ENCODE assay signal across 12 cellular contexts in the genomic region with DNA sequence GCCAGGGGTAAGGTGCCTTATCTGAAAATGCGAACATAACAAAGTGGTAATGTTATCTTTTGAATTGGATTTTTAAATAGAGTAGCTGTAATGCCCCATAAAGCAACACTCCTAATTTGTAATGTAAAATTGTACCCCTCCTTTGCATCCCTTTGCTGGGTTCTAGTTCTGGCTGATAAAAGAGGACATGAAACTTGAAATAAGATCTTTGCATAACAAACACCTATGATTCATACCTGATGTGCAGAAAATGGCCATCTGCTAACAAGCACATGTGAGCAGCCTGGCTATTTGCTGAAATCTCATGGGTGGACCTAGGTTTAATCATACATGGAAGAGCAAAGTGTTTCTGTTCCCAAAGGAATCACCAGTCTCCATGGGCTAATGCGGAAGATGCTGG.
DNase-seq lines count a peak whose midpoint lies in the region; ATAC-seq and TF ChIP-seq lines count a peak whose summit lies in the region.
"Had no signal": no experiment of that assay in that cellular context is flagged by ENCODE, and none has a peak within 500 bp of the region (broad histone marks: within the 10 kb centered on the region; RNA-seq: fewer than 3 reads in every experiment).

No MANE protein-coding gene starts in this region.

- peaks cover 6% of the 10 kb centered on the region for H3K9me3 Mint-ChIP-seq in glutamatergic neuron (ENCODE audit: unreplicated experiment)
- H3K9me3 Mint-ChIP-seq: activated T-cell treated with anti-CD3 and anti-CD28 coated beads, Interleukin-2, amount 50 U/mL, for 4 hours had no signal

- peaks cover 6% of the 10 kb centered on the region for H3K36me3 Mint-ChIP-seq in glutamatergic neuron (ENCODE audit: unreplicated experiment)

- peaks cover 30% of the 10 kb centered on the region for H3K4me1 Mint-ChIP-seq in glutamatergic neuron (ENCODE audit: low read depth, unreplicated experiment)

- peak overlapping the region; percentile 92 for H3K27ac Mint-ChIP-seq in glutamatergic neuron (ENCODE audit: unreplicated experiment)

- H3K27me3 Mint-ChIP-seq in glutamatergic neuron (ENCODE audit: unreplicated experiment) = peaks cover 4% of the 10 kb centered on the region

- peak; percentile 73 for ATAC-seq in GM18909 (IDR thresholded peaks at IDR 0.05; ENCODE audit: poor library complexity, unreplicated experiment)
- peak; percentile 58 for ATAC-seq in GM21786 (IDR thresholded peaks at IDR 0.05; ENCODE audit: unreplicated experiment)
- ATAC-seq in HG03342 (IDR thresholded peaks at IDR 0.05; ENCODE audit: unreplicated experiment) = peak; percentile 80
- ATAC-seq in left cardiac atrium = no peak
- ATAC-seq: activated T-cell treated with anti-CD3 and anti-CD28 coated beads, Interleukin-2, amount 50 U/mL, for 4 hours had no signal

- DNase-seq in glutamatergic neuron (peak; percentile 26), left cardiac atrium (no peak)
- no peak for DNase-seq in effector CD8-positive, alpha-beta T cell (lab: John Stamatoyannopoulos, UW)
- no peak for DNase-seq in activated CD8-positive, alpha-beta memory T cell treated with anti-CD3 and anti-CD28 coated beads for 24 hours
- DNase-seq in stimulated activated CD4-positive, alpha-beta T cell treated with anti-CD3 and anti-CD28 coated beads, Interleukin-15, amount 100 ng/mL, for 24 hours = no peak
- DNase-seq: activated T-cell treated with anti-CD3 and anti-CD28 coated beads, Interleukin-2, amount 50 U/mL, for 4 hours; COR-L47; KBM-7; T-helper 1 cell had no signal

- H3K4me3 Mint-ChIP-seq in glutamatergic neuron (ENCODE audit: unreplicated experiment) = peak overlapping the region; percentile 73
- H3K4me3 Mint-ChIP-seq: activated T-cell treated with anti-CD3 and anti-CD28 coated beads, Interleukin-2, amount 50 U/mL, for 4 hours had no signal

- intact Hi-C loops in left cardiac atrium (cut with DNase I) = no loop called here

- TF ChIP-seq CTCF in glutamatergic neuron (IDR thresholded peaks at IDR 0.05; ENCODE audit: partially characterized antibody, unreplicated experiment) = no peak

Comparison
In these comparisons a context has a peak if more than half of its experiments do, and no peak if none do; other contexts are left out.
1. ATAC-seq: peak in GM18909 (single experiment), GM21786 (single experiment) and HG03342 (single experiment); none in left cardiac atrium (0 of 2).